ENCODE assay signal across 18 cellular contexts in genomic region chr4:1406416-1406945, GRCh38. TPM values are rescaled to one million over a fixed set of nuclear protein-coding genes. Genes with fewer than 3 reads are reported as not detected.
DNase-seq lines count a peak whose midpoint lies in the region; ATAC-seq and TF ChIP-seq lines count a peak whose summit lies in the region.
"Had no signal": no experiment of that assay in that cellular context is flagged by ENCODE, and none has a peak within 500 bp of the region (broad histone marks: within the 10 kb centered on the region; RNA-seq: fewer than 3 reads in every experiment).

Gene NKX1-1 (minus strand): TSS chr4:1406442. CDS start chr4:1406442, 0 bp downstream.

- no peak within 1 kb of the TSS for H3K9ac ChIP-seq in colonic mucosa (ENCODE audit: low read depth in 2 of 2, low read length in 2 of 2)

- H3K27ac ChIP-seq in RWPE2 (ENCODE audit: poor library complexity, severe bottlenecking) (no peak within 1 kb of the TSS), testis (no peak within 1 kb of the TSS), colonic mucosa (no peak within 1 kb of the TSS)
- H3K27ac ChIP-seq: gastrocnemius medialis, ovary, spleen had no signal

- CTCF ChIA-PET in activated naive CD4-positive, alpha-beta T cell treated with anti-CD3 and anti-CD28 coated beads, Interleukin-2, amount 10 ng/mL, durations not matched to agents 7 days and 5 days (lab: Charles Lee): no interaction called here

- TF ChIP-seq CTCF in RWPE2 (IDR thresholded peaks at IDR 0.05; ENCODE audit: poor library complexity, severe bottlenecking): no peak
- no peak for TF ChIP-seq CTCF in glutamatergic neuron (IDR thresholded peaks at IDR 0.05; ENCODE audit: partially characterized antibody, unreplicated experiment)
- TF ChIP-seq CTCF in testis (IDR thresholded peaks at IDR 0.05): no peak
- TF ChIP-seq CTCF in colonic mucosa (IDR thresholded peaks at IDR 0.05): no peak

- no peaks in the 10 kb centered on the region for H3K4me1 ChIP-seq in RWPE2 (ENCODE audit: insufficient read depth, poor library complexity, severe bottlenecking)
- H3K4me1 ChIP-seq in testis: peaks cover 4% of the 10 kb centered on the region
- H3K4me1 ChIP-seq in colonic mucosa: no peaks in the 10 kb centered on the region
- H3K4me1 ChIP-seq: BE2C had no signal

- TF ChIP-seq POLR2A in testis (IDR thresholded peaks at IDR 0.05): no peak

- H3K4me3 ChIP-seq in RWPE2 (ENCODE audit: severe bottlenecking) (no peak within 1 kb of the TSS), testis (no peak within 1 kb of the TSS), colonic mucosa (no peak within 1 kb of the TSS)
- H3K4me3 ChIP-seq: GM12878, ovary had no signal

- peak within 1 kb of the TSS; percentile 79 for H3K27ac Mint-ChIP-seq in activated naive CD4-positive, alpha-beta T cell treated with anti-CD3 and anti-CD28 coated beads, Interleukin-2, amount 10 ng/mL, durations not matched to agents 7 days and 5 days
- H3K27ac Mint-ChIP-seq in activated naive CD4-positive, alpha-beta T cell treated with anti-CD3 and anti-CD28 coated beads, Interleukin-2, amount 50 U/mL, for 72 hours: peak within 1 kb of the TSS in 1 of 2 donors; percentile 84
- no peak within 1 kb of the TSS for H3K27ac Mint-ChIP-seq in glutamatergic neuron (ENCODE audit: unreplicated experiment)

- intact Hi-C loops in testis (cut with DNase I; ENCODE audit: low total_unique reads) (no loop called here), colonic mucosa (cut with DNase I) (no loop called here)

- peaks cover 91% of the 10 kb centered on the region for H3K27me3 ChIP-seq in RWPE2 (ENCODE audit: insufficient read depth, poor library complexity, severe bottlenecking)
- no peaks in the 10 kb centered on the region for H3K27me3 ChIP-seq in testis
- H3K27me3 ChIP-seq in colonic mucosa: peaks cover 86% of the 10 kb centered on the region

- H3K4me3 Mint-ChIP-seq in activated naive CD4-positive, alpha-beta T cell treated with anti-CD3 and anti-CD28 coated beads, Interleukin-2, amount 10 ng/mL, durations not matched to agents 7 days and 5 days: peak within 1 kb of the TSS; percentile 44
- H3K4me3 Mint-ChIP-seq in glutamatergic neuron (ENCODE audit: unreplicated experiment): peak within 1 kb of the TSS; percentile 64

- peaks cover 2% of the 10 kb centered on the region for H3K4me1 Mint-ChIP-seq in activated naive CD4-positive, alpha-beta T cell treated with anti-CD3 and anti-CD28 coated beads, Interleukin-2, amount 10 ng/mL, durations not matched to agents 7 days and 5 days
- H3K4me1 Mint-ChIP-seq in glutamatergic neuron (ENCODE audit: low read depth, unreplicated experiment): peaks cover 6% of the 10 kb centered on the region

- peaks cover 7% of the 10 kb centered on the region for H3K36me3 Mint-ChIP-seq in activated naive CD4-positive, alpha-beta T cell treated with anti-CD3 and anti-CD28 coated beads, Interleukin-2, amount 10 ng/mL, durations not matched to agents 7 days and 5 days
- peaks cover 0 to 8% of the 10 kb centered on the region in 2 donors for H3K36me3 Mint-ChIP-seq in activated naive CD4-positive, alpha-beta T cell treated with anti-CD3 and anti-CD28 coated beads, Interleukin-2, amount 50 U/mL, for 72 hours
- H3K36me3 Mint-ChIP-seq in glutamatergic neuron (ENCODE audit: unreplicated experiment): no peaks in the 10 kb centered on the region

- H3K36me3 ChIP-seq in RWPE2 (ENCODE audit: low read depth) (no peaks in the 10 kb centered on the region), testis (ENCODE audit: low read depth, missing control alignments) (no peaks in the 10 kb centered on the region), colonic mucosa (no peaks in the 10 kb centered on the region)
- H3K36me3 ChIP-seq: BE2C, gastrocnemius medialis, ovary, spleen had no signal

- H3K9me3 ChIP-seq in RWPE2 (ENCODE audit: severe bottlenecking) (no peaks in the 10 kb centered on the region), testis (no peaks in the 10 kb centered on the region), colonic mucosa (no peaks in the 10 kb centered on the region)
- H3K9me3 ChIP-seq: BE2C, gastrocnemius medialis, ovary had no signal

- ATAC-seq in activated naive CD4-positive, alpha-beta T cell treated with anti-CD3 and anti-CD28 coated beads, Interleukin-2, amount 50 U/mL, for 72 hours: no peak
- ATAC-seq in RWPE2 (ENCODE audit: low read depth) (no peak), HG02970 (IDR thresholded peaks at IDR 0.05; ENCODE audit: low FRiP score, unreplicated experiment) (no peak), GM19467 (IDR thresholded peaks at IDR 0.05; ENCODE audit: unreplicated experiment) (no peak)
- ATAC-seq: gastrocnemius medialis, GM12878, Panc1 had no signal

- no peak for DNase-seq in activated naive CD4-positive, alpha-beta T cell treated with anti-CD3 and anti-CD28 coated beads, Interleukin-2, amount 10 ng/mL, durations not matched to agents 7 days and 5 days
- no peak for DNase-seq in activated naive CD4-positive, alpha-beta T cell treated with anti-CD3 and anti-CD28 coated beads, Interleukin-2, amount 50 U/mL, for 72 hours (ENCODE audit: low spot score in 2 of 2)
- DNase-seq in RWPE2 (ENCODE audit: low spot score): peak; percentile 41
- DNase-seq in glutamatergic neuron: peak; percentile 34
- DNase-seq in testis: peak; percentile 13
- no peak for DNase-seq in colonic mucosa
- DNase-seq: activated effector memory CD4-positive, alpha-beta T cell treated with anti-CD3 and anti-CD28 coated beads, Interleukin-2, amount 50 U/mL, for 16 hours; BE2C; gastrocnemius medialis; NCI-H1930; NCI-H69; ovary; spleen had no signal

- WGBS in testis, 2 donors: 3 to 5% methylated on average over 8 to 56 of the region's 84 CpGs

- H3K27me3 Mint-ChIP-seq in activated naive CD4-positive, alpha-beta T cell treated with anti-CD3 and anti-CD28 coated beads, Interleukin-2, amount 10 ng/mL, durations not matched to agents 7 days and 5 days: peaks cover 96% of the 10 kb centered on the region
- H3K27me3 Mint-ChIP-seq in glutamatergic neuron (ENCODE audit: unreplicated experiment): peaks cover 24% of the 10 kb centered on the region

- H3K9me3 Mint-ChIP-seq in activated naive CD4-positive, alpha-beta T cell treated with anti-CD3 and anti-CD28 coated beads, Interleukin-2, amount 10 ng/mL, durations not matched to agents 7 days and 5 days: peaks cover 2% of the 10 kb centered on the region
- no peaks in the 10 kb centered on the region for H3K9me3 Mint-ChIP-seq in activated naive CD4-positive, alpha-beta T cell treated with anti-CD3 and anti-CD28 coated beads, Interleukin-2, amount 50 U/mL, for 72 hours
- peaks cover 6% of the 10 kb centered on the region for H3K9me3 Mint-ChIP-seq in glutamatergic neuron (ENCODE audit: unreplicated experiment)

RNA-seq across cellular contexts. Expression of gene NKX1-1, which starts in this region (rescaled TPM):
- total RNA-seq in activated naive CD4-positive, alpha-beta T cell treated with anti-CD3 and anti-CD28 coated beads, Interleukin-2, amount 50 U/mL, for 72 hours: not detected
- total RNA-seq in glutamatergic neuron (ENCODE audit: unreplicated experiment) (not detected), testis (1 to 10 TPM in 1 of 2 donors, under 1 TPM in 1; 0.47 to 1.5 TPM), colonic mucosa (not detected)
- 0.70 TPM for polyA plus RNA-seq in testis (ENCODE audit: insufficient read depth, low read depth, low replicate concordance)
- total RNA-seq: gastrocnemius medialis, GM12878, M059J, ovary, spleen had no signal
- polyA plus RNA-seq: GM12878, ovary, spleen had no signal

Comparison
In these comparisons a context has a peak if more than half of its experiments do, and no peak if none do; other contexts are left out.
1. Peak in DNase-seq in glutamatergic neuron; RNA of the gene not detected or under 1 TPM.
2. DNase-seq: peak in RWPE2 (single experiment) and testis (single experiment); none in activated naive CD4-positive, alpha-beta T cell treated with anti-CD3 and anti-CD28 coated beads, Interleukin-2, amount 10 ng/mL, durations not matched to agents 7 days and 5 days (single experiment), activated naive CD4-positive, alpha-beta T cell treated with anti-CD3 and anti-CD28 coated beads, Interleukin-2, amount 50 U/mL, for 72 hours (0 of 2) and colonic mucosa (single experiment).